ENCODE assay signal across 33 cellular contexts in genomic region chr2:98369710-98370239, GRCh38. TPM values are rescaled to one million over a fixed set of nuclear protein-coding genes. Genes with fewer than 3 reads are reported as not detected.
"Had no signal": no experiment of that assay in that cellular context is flagged by ENCODE, and none has a peak within 500 bp of the region (broad histone marks: within the 10 kb centered on the region; RNA-seq: fewer than 3 reads in every experiment).

No MANE protein-coding gene starts in this region.

- H3K27me3 ChIP-seq: ovary, testis, tibial artery, transverse colon, vagina had no signal

- H3K9me3 Mint-ChIP-seq: stimulated activated memory B cell treated with anti-CD40 and anti-IgM and Interleukin-4, amounts not matched to agents 10 μg/mL and 1 μg/mL and 100 μg/mL, for 72 hours had no signal

- H3K9me3 ChIP-seq: ovary, prostate gland, testis, vagina had no signal

- H3K9ac ChIP-seq: parathyroid adenoma had no signal

- H2AFZ ChIP-seq: parathyroid adenoma had no signal

- H3K4me3 Mint-ChIP-seq: naive thymus-derived CD4-positive, alpha-beta T cell; nephron; neural crest cell; stimulated activated memory B cell treated with anti-CD40 and anti-IgM and Interleukin-4, amounts not matched to agents 10 μg/mL and 1 μg/mL and 100 μg/mL, for 72 hours; stimulated activated naive CD8-positive, alpha-beta T cell treated with anti-CD3 and anti-CD28 coated beads, Interleukin-15, amount 100 ng/mL, for 72 hours; type B pancreatic cell had no signal

- H3K4me3 ChIP-seq: ovary, prostate gland, skin epidermis, smooth muscle cell, spleen, suprapubic skin, testis, tibial artery, transverse colon, vagina had no signal

- H3K27ac Mint-ChIP-seq: naive thymus-derived CD4-positive, alpha-beta T cell; nephron; stimulated activated memory B cell treated with anti-CD40 and anti-IgM and Interleukin-4, amounts not matched to agents 10 μg/mL and 1 μg/mL and 100 μg/mL, for 72 hours; stimulated activated naive CD8-positive, alpha-beta T cell treated with anti-CD3 and anti-CD28 coated beads, Interleukin-15, amount 100 ng/mL, for 72 hours; type B pancreatic cell had no signal

- H3K36me3 Mint-ChIP-seq: stimulated activated memory B cell treated with anti-CD40 and anti-IgM and Interleukin-4, amounts not matched to agents 10 μg/mL and 1 μg/mL and 100 μg/mL, for 72 hours; type B pancreatic cell had no signal

- H3K79me2 ChIP-seq: parathyroid adenoma had no signal

- H3K27ac ChIP-seq: neutrophil, ovary, parathyroid adenoma, prostate gland, skin epidermis, spleen, suprapubic skin, testis, tibial artery, transverse colon, vagina had no signal

- H3K36me3 ChIP-seq: neutrophil, ovary, prostate gland, spleen, suprapubic skin, tibial artery, transverse colon, vagina had no signal

- H3K4me1 Mint-ChIP-seq: nephron; stimulated activated memory B cell treated with anti-CD40 and anti-IgM and Interleukin-4, amounts not matched to agents 10 μg/mL and 1 μg/mL and 100 μg/mL, for 72 hours; stimulated activated naive CD8-positive, alpha-beta T cell treated with anti-CD3 and anti-CD28 coated beads, Interleukin-15, amount 100 ng/mL, for 72 hours had no signal

- H3K4me1 ChIP-seq: parathyroid adenoma, prostate gland, spleen, suprapubic skin, testis, transverse colon, vagina had no signal

- H3K4me2 ChIP-seq: smooth muscle cell had no signal

- ATAC-seq: naive thymus-derived CD4-positive, alpha-beta T cell; right cardiac atrium; sciatic nerve; stimulated activated memory B cell treated with anti-CD40 and anti-IgM and Interleukin-4, amounts not matched to agents 10 μg/mL and 1 μg/mL and 100 μg/mL, for 72 hours; stimulated activated naive CD8-positive, alpha-beta T cell treated with anti-CD3 and anti-CD28 coated beads, Interleukin-15, amount 100 ng/mL, for 72 hours; stimulated activated naive CD8-positive, alpha-beta T cell treated with anti-CD3 and anti-CD28 coated beads, Interleukin-15, Interleukin-2, amounts not matched to agents 100 U/mL and 50 U/mL, for 24 hours had no signal

- DNase-seq: naive thymus-derived CD4-positive, alpha-beta T cell; nucleus accumbens; ovary; posterior cingulate gyrus; right cardiac atrium; spleen; stimulated activated CD4-positive, alpha-beta T cell treated with anti-CD3 and anti-CD28 coated beads, Interleukin-12 subunit alpha, Interleukin-12 subunit beta, amount 100 ng/mL, for 4 hours; stimulated activated CD4-positive, alpha-beta T cell treated with anti-CD3 and anti-CD28 coated beads, Interleukin-1b, Interleukin-23, amount 100 ng/mL, for 48 hours; stimulated activated CD4-positive, alpha-beta T cell treated with anti-CD3 and anti-CD28 coated beads, Interleukin-4, amount 100 ng/mL, for 1 hour; stimulated activated CD4-positive, alpha-beta T cell treated with anti-CD3 and anti-CD28 coated beads, Interleukin-4, amount 100 ng/mL, for 4 hours; stimulated activated CD8-positive, alpha-beta memory T cell treated with anti-CD3 and anti-CD28 coated beads, Interleukin-4, amount 100 ng/mL, for 48 hours; stimulated activated naive CD4-positive, alpha-beta T cell; stimulated activated naive CD8-positive, alpha-beta T cell treated with anti-CD3 and anti-CD28 coated beads, Interleukin-15, amount 100 ng/mL, for 72 hours; stimulated activated naive CD8-positive, alpha-beta T cell treated with anti-CD3 and anti-CD28 coated beads, Interleukin-15, Interleukin-2, amounts not matched to agents 100 U/mL and 50 U/mL, for 24 hours; substantia nigra; testis; tibial artery; transverse colon had no signal

- FAIRE-seq: urothelium cell line had no signal

RNA-seq across cellular contexts. Expression of gene CNGA3, which starts 23.5 kb away (rescaled TPM):
- total RNA-seq: naive thymus-derived CD4-positive, alpha-beta T cell; renal cortical epithelial cell; right cardiac atrium; sciatic nerve; smooth muscle cell; spleen; suprapubic skin; ureter; vagina had no signal
- polyA plus RNA-seq: naive thymus-derived CD4-positive, alpha-beta T cell; right cardiac atrium; smooth muscle cell; spleen had no signal
